ENCODE assay signal across 8 cellular contexts in the genomic region with DNA sequence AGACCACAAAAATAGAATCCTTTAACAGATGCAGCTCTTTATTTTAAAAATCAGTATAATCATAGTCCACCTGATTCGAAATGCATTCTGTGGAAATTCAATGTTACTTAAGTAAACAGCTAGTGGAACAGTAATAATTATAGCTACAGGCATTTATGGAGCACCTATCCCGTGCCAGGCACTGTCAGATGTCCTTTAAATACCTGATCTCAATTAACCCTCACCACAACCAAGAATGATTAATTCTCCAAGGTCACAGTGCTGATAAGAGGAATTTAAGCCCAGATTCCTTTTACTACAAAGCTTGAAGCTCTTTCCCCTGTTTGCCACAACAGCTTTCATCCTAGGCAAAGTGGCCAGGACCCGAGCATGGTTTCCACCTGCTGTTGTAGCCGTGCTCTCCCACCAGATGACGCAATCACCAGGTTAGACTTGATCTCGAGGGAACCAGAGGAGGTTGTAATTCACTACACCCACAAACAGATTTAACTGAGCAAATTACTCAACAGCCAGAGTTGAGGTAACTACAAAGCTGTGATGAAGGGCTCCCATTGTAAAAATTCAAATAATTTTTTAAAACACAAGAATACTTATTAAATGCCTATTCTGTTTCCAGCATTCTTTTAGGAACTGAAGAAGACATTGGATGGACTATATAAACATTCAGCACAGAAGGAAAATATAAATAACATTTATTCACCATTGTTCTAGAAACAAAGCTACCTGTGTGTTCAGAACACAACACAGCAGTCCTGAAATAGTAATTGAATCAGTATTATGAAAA. TPM values are rescaled to one million over a fixed set of nuclear protein-coding genes. Genes with fewer than 3 reads are reported as not detected.
DNase-seq lines count a peak whose midpoint lies in the region; ATAC-seq, FAIRE-seq and TF ChIP-seq lines count a peak whose summit lies in the region.

No MANE protein-coding gene starts in this region.

- ATAC-seq in GM21515 (IDR thresholded peaks at IDR 0.05; ENCODE audit: unreplicated experiment) (peak; percentile 72), T-cell (replicated peaks in 1 of 4) (peak; percentile 67 to 87 (median 73)), naive B cell (ENCODE audit: low read depth in 2 of 2) (peak; percentile 75 to 77), GM19397 (IDR thresholded peaks at IDR 0.05; ENCODE audit: unreplicated experiment) (no peak)

- FAIRE-seq in D721Med (lab: Jason Lieb, UNC): no peak

- H3K4me1 ChIP-seq in colonic mucosa (no peaks in the 10 kb centered on the region), testis (peaks cover 6% of the 10 kb centered on the region)

- H3K27me3 ChIP-seq in colonic mucosa: no peaks in the 10 kb centered on the region
- no peaks in the 10 kb centered on the region for H3K27me3 ChIP-seq in testis

- H3K36me3 Mint-ChIP-seq in T-cell (peaks cover 10% of the 10 kb centered on the region), naive B cell (peaks cover 11 to 13% of the 10 kb centered on the region in 2 donors)

- TF ChIP-seq CTCF in D721Med (IDR thresholded peaks at IDR 0.05; ENCODE audit: insufficient read depth, missing control alignments) (peak; percentile 24), colonic mucosa (IDR thresholded peaks at IDR 0.05) (peak; percentile 19), testis (IDR thresholded peaks at IDR 0.05) (no peak)

- H3K27me3 Mint-ChIP-seq in T-cell: no peaks in the 10 kb centered on the region
- H3K27me3 Mint-ChIP-seq in naive B cell: no peaks in the 10 kb centered on the region

- no peak overlapping the region for H3K27ac Mint-ChIP-seq in T-cell
- H3K27ac Mint-ChIP-seq in naive B cell: no peak overlapping the region

- H3K36me3 ChIP-seq in colonic mucosa (no peaks in the 10 kb centered on the region), testis (ENCODE audit: low read depth, missing control alignments) (no peaks in the 10 kb centered on the region)

- H3K4me3 ChIP-seq in colonic mucosa: no peak overlapping the region
- no peak overlapping the region for H3K4me3 ChIP-seq in testis

- WGBS in testis, 2 donors: 38 to 52% methylated on average over 6 of the region's 6 CpGs

- intact Hi-C loops in colonic mucosa (cut with DNase I) (loop anchor here (10.0 kb wide), 1 partner anchor 142 kb away; no protein-coding TSS in a partner anchor), testis (cut with DNase I; ENCODE audit: low total_unique reads) (no loop called here)

- peaks cover 6 to 18% (median 15%) of the 10 kb centered on the region in 3 donors for H3K4me1 Mint-ChIP-seq in T-cell
- peaks cover 14 to 23% (median 15%) of the 10 kb centered on the region in 3 donors for H3K4me1 Mint-ChIP-seq in naive B cell

- POLR2A ChIA-PET in T-cell (lab: Charles Lee): interaction anchor here in 1 of 2 donors (0.5 to 1.5 kb wide), 6 partner anchors 10 to 1757 kb away, joined by 3 to 5 read pairs (median 4); a partner anchor contains a TSS

- no peak for TF ChIP-seq POLR2A in testis (IDR thresholded peaks at IDR 0.05)

- H3K9me3 ChIP-seq in colonic mucosa: no peaks in the 10 kb centered on the region
- H3K9me3 ChIP-seq in testis: no peaks in the 10 kb centered on the region

- DNase-seq in D721Med (ENCODE audit: insufficient read length, low spot score) (no peak), MV-4-11 (lab: John Stamatoyannopoulos, UW) (peak; percentile 35), T-cell (peak in 32 of 34 experiments; percentile 4 to 55 (median 32)), colonic mucosa (peak; percentile 64), naive B cell (peak; percentile 21), testis (no peak)

- H3K9me3 Mint-ChIP-seq in T-cell (no peaks in the 10 kb centered on the region), naive B cell (no peaks in the 10 kb centered on the region)

- CTCF ChIA-PET in T-cell (lab: Charles Lee): interaction anchor here (0.6 to 3.2 kb wide), 10 partner anchors 11 to 402 kb away, joined by 3 to 48 read pairs (median 4); a partner anchor contains a TSS

- no peak overlapping the region for H3K4me3 Mint-ChIP-seq in T-cell
- H3K4me3 Mint-ChIP-seq in naive B cell: no peak overlapping the region

- H3K9ac ChIP-seq in colonic mucosa (ENCODE audit: low read depth in 2 of 2, low read length in 2 of 2): peak overlapping the region in 1 of 2 donors; percentile 36

- H3K27ac ChIP-seq in colonic mucosa (no peak overlapping the region), testis (no peak overlapping the region)

RNA-seq across cellular contexts. Expression of a gene that starts 10.3 kb away (rescaled TPM):
- 10 to 100 TPM in 4 of 5 donors, 1 to 10 TPM in 1; 10.0 to 15.6 (median 14.2) TPM for total RNA-seq in T-cell
- 10 to 100 TPM; 11.0 to 18.3 TPM for total RNA-seq in colonic mucosa
- polyA plus RNA-seq in naive B cell (ENCODE audit: low read depth in 6 of 6): 1 to 10 TPM in 5 of 6 donors, not detected in 1; 2.2 to 4.5 (median 3.4) TPM
- total RNA-seq in testis: 10 to 100 TPM in 1 of 2 donors, 1 to 10 TPM in 1; 9.2 to 14.7 TPM
- polyA plus RNA-seq in testis (ENCODE audit: insufficient read depth, low read depth, low replicate concordance): 4.9 TPM

Comparison
In these comparisons a context has a peak if more than half of its experiments do, and no peak if none do; other contexts are left out.
1. DNase-seq: peak in MV-4-11 (single experiment), T-cell (32 of 34), colonic mucosa (single experiment) and naive B cell (single experiment); none in D721Med (single experiment) and testis (single experiment).
2. CTCF ChIP-seq: peak in D721Med (single experiment) and colonic mucosa (single experiment); none in testis (0 of 3).